Comparison of ENCODE assay signal across 8 cellular contexts in genomic region chr6:135054238-135054574, GRCh38. TPM values are rescaled to one million over a fixed set of nuclear protein-coding genes. Genes with fewer than 3 reads are reported as not detected.
DNase-seq lines count a peak whose midpoint lies in the region; ATAC-seq, FAIRE-seq and TF ChIP-seq lines count a peak whose summit lies in the region.

No MANE protein-coding gene starts in this region.

- POLR2A ChIA-PET in PC-3 (lab: Charles Lee; ENCODE audit: unreplicated experiment) (interaction anchor here (0.7 kb wide), 2 partner anchors 8 to 277 kb away, joined by 3 to 4 read pairs; no protein-coding TSS in a partner anchor), H1 (lab: Charles Lee; ENCODE audit: partially characterized antibody) (interaction anchor here (0.8 to 2.3 kb wide), 10 partner anchors 8 to 176 kb away, joined by 3 to 10 read pairs (median 6); no protein-coding TSS in a partner anchor)

- H2BK5ac ChIP-seq in H1 (ENCODE audit: low read depth, low read length) = peak overlapping the region; percentile 95

- no peak overlapping the region for H2BK20ac ChIP-seq in H1 (ENCODE audit: low read length)

- H3K23ac ChIP-seq in H1 (ENCODE audit: insufficient read length) = no peak overlapping the region

- H3K14ac ChIP-seq in H1 (ENCODE audit: insufficient read length) = no peak overlapping the region

- no peak for TF ChIP-seq CTCF in Calu3 (IDR thresholded peaks at IDR 0.05; ENCODE audit: unreplicated experiment)
- TF ChIP-seq CTCF in PC-3 (conservative IDR thresholded peaks at IDR 0.05; ENCODE audit: low read depth, low read length) = no peak
- TF ChIP-seq CTCF in H1 (IDR thresholded peaks at IDR 0.05; ENCODE audit: control extremely low read depth in 1 of 3, insufficient read depth in 1 of 3, low read depth in 1 of 3, low read length in 3 of 3) = no peak
- no peak for TF ChIP-seq CTCF in nephron (IDR thresholded peaks at IDR 0.05; ENCODE audit: unreplicated experiment in 3 of 3)

- no peak overlapping the region for H2BK120ac ChIP-seq in H1 (replicated peaks; ENCODE audit: low read depth, low read length)

- no peaks in the 10 kb centered on the region for H3K27me3 ChIP-seq in H7 (ENCODE audit: control insufficient read depth, insufficient read depth, low read length)
- no peaks in the 10 kb centered on the region for H3K27me3 ChIP-seq in PC-3 (ENCODE audit: low read length)
- no peaks in the 10 kb centered on the region for H3K27me3 ChIP-seq in H1 (replicated peaks in 1 of 4; ENCODE audit: control insufficient read depth in 3 of 4, extremely low read depth in 1 of 4, insufficient read depth in 3 of 4, low read length in 3 of 4)

- CTCF ChIA-PET in Calu3 (lab: Charles Lee) (no interaction called here), PC-3 (lab: Charles Lee) (interaction anchor here (1.0 kb wide), 1 partner anchor 9 kb away, joined by 5 read pairs; no protein-coding TSS in a partner anchor), H1 (lab: Charles Lee; ENCODE audit: partially characterized antibody) (interaction anchor here (3.1 kb wide), 1 partner anchor 33 kb away, joined by 12 read pairs; no protein-coding TSS in a partner anchor)

- no peak for TF ChIP-seq EP300 in H1 (IDR thresholded peaks at IDR 0.05; ENCODE audit: borderline replicate concordance in 1 of 2, low read depth in 2 of 2, low read length in 2 of 2)

- H3K4me3 ChIP-seq in H7 (ENCODE audit: insufficient read depth, low read depth, low read length) (peak overlapping the region; percentile 95), PC-3 (ENCODE audit: low read length) (peak overlapping the region; percentile 93), H1 (ENCODE audit: extremely low read depth in 1 of 4, insufficient read depth in 2 of 4, low read depth in 3 of 4, low read length in 4 of 4) (peak overlapping the region; percentile 79 to 99 (median 96))

- H3K36me3 Mint-ChIP-seq in Calu3 (ENCODE audit: insufficient read depth, unreplicated experiment) (peaks cover 23% of the 10 kb centered on the region), nephron (ENCODE audit: low read depth) (peaks cover 6% of the 10 kb centered on the region)

- no peak overlapping the region for H2AK5ac ChIP-seq in H1 (ENCODE audit: low read depth, low read length)

- H3K9me2 ChIP-seq in PC-3 (replicated peaks; ENCODE audit: low read length) = no peaks in the 10 kb centered on the region

- H3K23me2 ChIP-seq in H1 (ENCODE audit: low read depth, low read length) = peaks cover 6% of the 10 kb centered on the region; the same call in 1 of the 2 replicates

- no peaks in the 10 kb centered on the region for H3K27me3 Mint-ChIP-seq in Calu3 (ENCODE audit: unreplicated experiment)
- peaks cover 3% of the 10 kb centered on the region for H3K27me3 Mint-ChIP-seq in nephron (ENCODE audit: low read depth)

- H3K9me3 ChIP-seq in PC-3 (ENCODE audit: low read length) (no peaks in the 10 kb centered on the region), H1 (ENCODE audit: insufficient read depth in 2 of 2, low read depth in 1 of 2, low read length in 1 of 2) (no peaks in the 10 kb centered on the region)

- BruUV-seq in Calu3 (replicated peaks; lab: Mats Ljungman, UMichigan) = no TSS peak
- TSS peak; percentile 70 for BruUV-seq in PC-3 (replicated peaks; lab: Mats Ljungman, UMichigan)

- DNase-seq in Calu3 (no peak), H7 (no peak), PC-3 (peak; percentile 2), H1 (ENCODE audit: low read depth in 1 of 2, low spot score in 2 of 2) (no peak), amniotic stem cell (lab: John Stamatoyannopoulos, UW) (no peak), NCI-H510A treated with DMSO at 0.1 percent for 48 hours (lab: John Stamatoyannopoulos, UW) (no peak)

- H3K18ac ChIP-seq in H1 (ENCODE audit: extremely low read depth, low read length) = peak overlapping the region; percentile 84

- H3K9ac ChIP-seq in PC-3 (ENCODE audit: low read length) (peak overlapping the region; percentile 94), H1 (replicated peaks in 1 of 4; ENCODE audit: extremely low read depth in 1 of 4, low read depth in 3 of 4, low read length in 3 of 4) (peak overlapping the region; percentile 91 to 99 (median 96))

- peak overlapping the region; percentile 52 for H3K56ac ChIP-seq in H1 (replicated peaks; ENCODE audit: insufficient read length, low read depth, low read length)

- H3K4me1 Mint-ChIP-seq in Calu3 (ENCODE audit: low read depth, unreplicated experiment) (peaks cover 10% of the 10 kb centered on the region), nephron (peaks cover 20% of the 10 kb centered on the region)

- H2BK12ac ChIP-seq in H1 (ENCODE audit: low read depth, low read length) = no peak overlapping the region; the same call in 1 of the 2 replicates

- FAIRE-seq in H1 (lab: Jason Lieb, UNC) = no peak

- no peak overlapping the region for H2BK15ac ChIP-seq in H1 (ENCODE audit: low read length)

- H4K5ac ChIP-seq in H1 (ENCODE audit: insufficient read length, low read depth, low read length) = peak overlapping the region; percentile 67

- intact Hi-C loops in Calu3 (cut with micrococcal nuclease; ENCODE audit: unreplicated experiment) = no loop called here
- intact Hi-C loops in PC-3 (cut with micrococcal nuclease) = no loop called here

- H4K20me1 ChIP-seq in PC-3 (ENCODE audit: low read length) = peaks cover 10% of the 10 kb centered on the region; the same call in 1 of the 2 replicates
- H4K20me1 ChIP-seq in H1 (replicated peaks in 1 of 2; ENCODE audit: control insufficient read depth in 1 of 2, insufficient read depth in 2 of 2, low read length in 2 of 2) = no peaks in the 10 kb centered on the region

- H3K27ac ChIP-seq in PC-3 (ENCODE audit: low read length) (peak overlapping the region; percentile 25; the same call in 1 of the 2 replicates), H1 (ENCODE audit: low read depth, low read length) (peak overlapping the region; percentile 94)

- H2AFZ ChIP-seq in PC-3 (ENCODE audit: low read length) (peak overlapping the region; percentile 86), H1 (ENCODE audit: low read length) (peak overlapping the region; percentile 96)

- H3K9me3 Mint-ChIP-seq in Calu3 (ENCODE audit: low read depth, unreplicated experiment) (no peaks in the 10 kb centered on the region), nephron (no peaks in the 10 kb centered on the region)

- no peak for TF ChIP-seq RAD21 in H1 (IDR thresholded peaks at IDR 0.05 in 1 of 2, conservative IDR thresholded peaks at IDR 0.05 in 1 of 2; ENCODE audit: low read depth in 2 of 2, low read length in 2 of 2)

- H3K4me1 ChIP-seq in PC-3 (ENCODE audit: insufficient read depth, low read length) (peaks cover 12% of the 10 kb centered on the region), H1 (replicated peaks in 1 of 4; ENCODE audit: control insufficient read depth in 3 of 4, insufficient read depth in 4 of 4, low read length in 3 of 4) (peaks cover 0 to 2% (median 1%) of the 10 kb centered on the region in 4 experiments; a peak in 4 of 7 replicates)

- H3K36me3 ChIP-seq in H7 (replicated peaks; ENCODE audit: control insufficient read depth, insufficient read depth, low read length) = no peaks in the 10 kb centered on the region; the same call in 1 of the 2 replicates
- no peaks in the 10 kb centered on the region for H3K36me3 ChIP-seq in PC-3 (ENCODE audit: low read depth, low read length)
- peaks cover 2 to 6% (median 4%) of the 10 kb centered on the region in 4 experiments; a peak in 3 of 8 replicates for H3K36me3 ChIP-seq in H1 (ENCODE audit: control insufficient read depth in 2 of 4, insufficient read depth in 4 of 4, low read length in 3 of 4)

- H3K4me3 Mint-ChIP-seq in Calu3 (ENCODE audit: low read depth, unreplicated experiment) (peak overlapping the region; percentile 96), nephron (peak overlapping the region; percentile 97 to 98 (median 97))

- peak overlapping the region; percentile 48 for H4K91ac ChIP-seq in H1 (replicated peaks; ENCODE audit: insufficient read length, low read length)

- peak; percentile 8; the same call in 1 of the 2 replicates for ATAC-seq in PC-3
- no peak for ATAC-seq in HG02763 (IDR thresholded peaks at IDR 0.05; ENCODE audit: unreplicated experiment)

- H3K4me2 ChIP-seq in PC-3 (ENCODE audit: low read length) = peak overlapping the region; percentile 80
- peak overlapping the region; percentile 48 to 91 for H3K4me2 ChIP-seq in H1 (ENCODE audit: insufficient read depth in 1 of 2, low read depth in 2 of 2, low read length in 2 of 2)

- H3K79me2 ChIP-seq in PC-3 (ENCODE audit: low read length) (peaks cover 51% of the 10 kb centered on the region), H1 (ENCODE audit: control insufficient read depth in 1 of 2, insufficient read depth in 2 of 2, low read length in 2 of 2) (peaks cover 20 to 52% of the 10 kb centered on the region in 2 experiments)

- no peak overlapping the region for H3K4ac ChIP-seq in H1 (replicated peaks; ENCODE audit: insufficient read length, low read depth, low read length)

- TF ChIP-seq POLR2A in H1 (IDR thresholded peaks at IDR 0.05; ENCODE audit: control extremely low read depth in 1 of 2, low read depth in 2 of 2, low read length in 2 of 2) = no peak; a peak in 1 of 3 replicates

- H3K79me1 ChIP-seq in H1 (ENCODE audit: low read depth, low read length) = peaks cover 2% of the 10 kb centered on the region; the same call in 1 of the 2 replicates

- H3F3A ChIP-seq in PC-3 (ENCODE audit: low read length, unreplicated experiment) = no peaks in the 10 kb centered on the region

- 1% methylated on average over 9 of the region's 9 CpGs; no CpG with 5 or more reads in 1 of the 2 experiments for WGBS in H1 (ENCODE audit: extremely low coverage in 1 of 2, insufficient coverage in 1 of 2, insufficient read length in 1 of 2, insufficient replicate concordance in 2 of 2, low coverage in 1 of 2, low lambda C conversion rate in 2 of 2, missing lambda C conversion rate in 1 of 2), 2 experiments

- H3K27ac Mint-ChIP-seq in Calu3 (ENCODE audit: unreplicated experiment) (peak overlapping the region; percentile 94), nephron (peak overlapping the region; percentile 97 to 98 (median 97))

- H4K8ac ChIP-seq in H1 (ENCODE audit: extremely low read depth, insufficient read depth, low read length) = peak overlapping the region; percentile 96; the same call in 1 of the 2 replicates

TF ChIP-seq in H1, 55 proteins besides CTCF, POLR2A, EP300 and RAD21 (continues in another document):
- no peak for TF ChIP-seq CBX8 (IDR thresholded peaks at IDR 0.05; ENCODE audit: borderline replicate concordance, low read depth, low read length)
- no peak for TF ChIP-seq SP2 (IDR thresholded peaks at IDR 0.05; ENCODE audit: low read length)

RNA-seq across cellular contexts. Expression of gene HBS1L, which starts 0.4 kb away (rescaled TPM):
- total RNA-seq in Calu3 (2022) = 41.7 and 50.0 TPM in 2 replicates
- total RNA-seq in H7 (2014; rRNA removed; shearing (Covaris generic)) = 106 and 139 TPM in 2 replicates
- 44.9 and 53.2 TPM in 2 replicates for total RNA-seq in PC-3 (2014; rRNA removed)
- total RNA-seq in H1 (2021; fragmentation: NEBNext Ultra II Directional; extraction: Animal tissue kit (Norgen Biotek cat#: 25700)) = 96.2 and 97.1 TPM in 2 replicates
- polyA plus RNA-seq in H1 (2011; rRNA removed) = 18.7 and 28.1 TPM in 2 replicates
- polyA plus RNA-seq in H1 (2011; cell fraction: cytosol; rRNA removed) = 42.2 TPM
- 17.3 TPM for polyA plus RNA-seq in H1 (2011; cell fraction: nucleus; rRNA removed)
- 71.3 to 94.0 TPM (median 77.4 TPM) in 4 replicates for polyA plus RNA-seq in H1 (2012, experiment 1 of 2)
- 5.4 TPM for polyA plus RNA-seq in H1 (2012, experiment 2 of 2)
- polyA plus RNA-seq in H1 (2013, experiment 1 of 2) = 50.0 TPM
- polyA plus RNA-seq in H1 (2013, experiment 2 of 2) = 49.0 TPM
- 74.1 and 113 TPM in 2 replicates for polyA minus RNA-seq in H1 (2011; rRNA and poly(A)+ RNA removed)
- 62.8 TPM for polyA minus RNA-seq in H1 (2011; cell fraction: cytosol; rRNA and poly(A)+ RNA removed)
- 66.3 TPM for polyA minus RNA-seq in H1 (2011; cell fraction: nucleus; rRNA and poly(A)+ RNA removed)
